ENCODE assay signal across 40 cellular contexts in the genomic region with DNA sequence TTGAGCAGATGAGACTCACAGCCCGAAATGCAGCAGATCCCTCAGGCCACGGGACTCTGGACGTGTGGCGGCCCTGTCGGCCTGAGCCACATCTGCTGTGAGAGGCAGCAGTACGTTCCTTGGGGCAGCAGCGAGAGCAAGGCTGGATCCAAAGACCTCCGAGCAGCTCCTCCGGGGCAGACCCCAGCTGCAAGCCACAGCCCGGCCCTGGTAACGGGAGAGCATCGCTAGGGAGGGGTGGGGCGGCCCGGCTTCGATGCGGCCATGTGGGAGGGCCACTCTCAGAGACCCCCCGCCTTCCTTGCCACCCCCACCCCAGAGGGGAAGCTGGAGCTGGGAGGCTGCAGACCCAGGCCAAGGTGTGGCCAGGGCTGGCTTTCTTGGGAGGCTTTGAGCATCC. TPM values are rescaled to one million over a fixed set of nuclear protein-coding genes. Genes with fewer than 3 reads are reported as not detected.
"Had no signal": no experiment of that assay in that cellular context is flagged by ENCODE, and none has a peak within 500 bp of the region (broad histone marks: within the 10 kb centered on the region; RNA-seq: fewer than 3 reads in every experiment).

No MANE protein-coding gene starts in this region.

- H3K4me3 Mint-ChIP-seq: activated B cell treated with CpG ODN at 0.5 μM for 24 hours; activated CD4-positive, alpha-beta memory T cell treated with anti-CD3 and anti-CD28 coated beads for 36 hours; activated CD4-positive, alpha-beta T cell treated with anti-CD3 and anti-CD28 coated beads, Interleukin-2, amount 10 ng/mL, durations not matched to agents 24 days and 14 days; activated CD8-positive, alpha-beta T cell treated with anti-CD3 and anti-CD28 coated beads for 36 hours; activated naive CD4-positive, alpha-beta T cell treated with anti-CD3 and anti-CD28 coated beads for 36 hours; activated naive CD8-positive, alpha-beta T cell treated with anti-CD3 and anti-CD28 coated beads for 36 hours; activated T-cell treated with anti-CD3 and anti-CD28 coated beads, Interleukin-2, amount 50 U/mL, for 4 hours; activated T-cell treated with anti-CD3 and anti-CD28 coated beads, Interleukin-2, amount 50 U/mL, for 72 hours; activated T-helper 1 cell treated with anti-CD3 and anti-CD28 coated beads, Interleukin-12 subunit alpha, Interleukin-12 subunit beta, Interleukin-2, Interleukin-4 antibody, amounts not matched to agents 30 ng/mL and 10 ng/mL and 1 ng/mL, durations not matched to agents 14 hours and 24 hours and 36 hours; activated T-helper 17 cell treated with anti-CD3 and anti-CD28 coated beads, Interleukin-2, amount 50 U/mL, for 72 hours; central memory CD8-positive, alpha-beta T cell; T-helper 1 cell treated with Interleukin-12 subunit alpha and Interleukin-12 subunit beta and Interleukin-4 antibody, amounts not matched to agents 30 μg/mL and 1 μg/mL, for 36 hours; T-helper 2 cell treated with Interferon-gamma antibody and Interleukin-4, amounts not matched to agents 5 μg/mL and 100 μg/mL, for 36 hours had no signal

- DNase-seq: activated B cell treated with CpG ODN at 0.5 μM for 24 hours; activated CD4-positive, alpha-beta memory T cell treated with anti-CD3 and anti-CD28 coated beads for 36 hours; activated CD4-positive, alpha-beta T cell treated with anti-CD3 and anti-CD28 coated beads for 4 hours; activated CD4-positive, alpha-beta T cell treated with anti-CD3 and anti-CD28 coated beads, Interleukin-2, amount 10 ng/mL, durations not matched to agents 24 days and 14 days; activated CD4-positive, alpha-beta T cell treated with anti-CD3 and anti-CD28 coated beads, Interleukin-2, amount 50 U/mL, for 1 hour; activated CD4-positive, alpha-beta T cell treated with anti-CD3 and anti-CD28 coated beads, Interleukin-2, amount 50 U/mL, for 4 hours; activated CD4-positive, CD25-positive, alpha-beta regulatory T cell treated with anti-CD3 and anti-CD28 coated beads, Interleukin-2, amount 50 U/mL, for 72 hours; activated CD8-positive, alpha-beta memory T cell treated with anti-CD3 and anti-CD28 coated beads, Interleukin-2, amount 50 U/mL, for 4 hours; activated CD8-positive, alpha-beta T cell treated with anti-CD3 and anti-CD28 coated beads for 36 hours; activated effector memory CD4-positive, alpha-beta T cell treated with anti-CD3 and anti-CD28 coated beads, Interleukin-2, amount 50 U/mL, for 16 hours; activated gamma-delta T cell treated with Interleukin-2 at 50 U/mL for 16 hours; activated naive CD4-positive, alpha-beta T cell; activated naive CD4-positive, alpha-beta T cell treated with anti-CD3 and anti-CD28 coated beads for 36 hours; activated naive CD4-positive, alpha-beta T cell treated with anti-CD3 and anti-CD28 coated beads, Interleukin-2, amount 50 U/mL, for 16 hours; activated naive CD8-positive, alpha-beta T cell treated with anti-CD3 and anti-CD28 coated beads for 36 hours; activated T-cell treated with anti-CD3 and anti-CD28 coated beads for 4 hours; activated T-cell treated with anti-CD3 and anti-CD28 coated beads, Interleukin-2, amount 50 U/mL, for 1 hour; activated T-cell treated with anti-CD3 and anti-CD28 coated beads, Interleukin-2, amount 50 U/mL, for 4 hours; activated T-cell treated with anti-CD3 and anti-CD28 coated beads, Interleukin-2, amount 50 U/mL, for 72 hours; adrenal gland; amniotic stem cell; body of pancreas; brain microvascular endothelial cell; caudate nucleus; cerebellar nuclear complex; T-helper 1 cell; T-helper 2 cell; T-helper 9 cell had no signal

- H3K36me3 ChIP-seq: adrenal gland, brain microvascular endothelial cell, breast epithelium had no signal

- ATAC-seq: activated CD8-positive, alpha-beta T cell treated with anti-CD3 and anti-CD28 coated beads for 36 hours; activated naive CD4-positive, alpha-beta T cell treated with anti-CD3 and anti-CD28 coated beads, Interleukin-2, amount 50 U/mL, for 72 hours; activated T-cell treated with anti-CD3 and anti-CD28 coated beads, Interleukin-2, amount 50 U/mL, for 4 hours; activated T-cell treated with anti-CD3 and anti-CD28 coated beads, Interleukin-2, amount 50 U/mL, for 72 hours; activated T-helper 17 cell treated with anti-CD3 and anti-CD28 coated beads, Interleukin-2, amount 50 U/mL, for 72 hours; body of pancreas had no signal

- H3K4me3 ChIP-seq: adrenal gland, body of pancreas, breast epithelium had no signal

- FAIRE-seq: astrocyte, TTC549 had no signal

- H3K27me3 ChIP-seq: adrenal gland, body of pancreas, breast epithelium had no signal

- H3K4me1 ChIP-seq: body of pancreas, breast epithelium had no signal

- H3K27ac ChIP-seq: adrenal gland, body of pancreas, brain microvascular endothelial cell, breast epithelium, VCaP had no signal

- H3K27ac Mint-ChIP-seq: activated B cell treated with CpG ODN at 0.5 μM for 24 hours; activated CD4-positive, alpha-beta memory T cell treated with anti-CD3 and anti-CD28 coated beads for 36 hours; activated CD4-positive, alpha-beta T cell treated with anti-CD3 and anti-CD28 coated beads, Interleukin-2, amount 10 ng/mL, durations not matched to agents 24 days and 14 days; activated CD8-positive, alpha-beta T cell treated with anti-CD3 and anti-CD28 coated beads for 36 hours; activated naive CD4-positive, alpha-beta T cell treated with anti-CD3 and anti-CD28 coated beads for 36 hours; activated naive CD4-positive, alpha-beta T cell treated with anti-CD3 and anti-CD28 coated beads, Interleukin-2, amount 50 U/mL, for 72 hours; activated naive CD8-positive, alpha-beta T cell treated with anti-CD3 and anti-CD28 coated beads for 36 hours; activated T-cell treated with anti-CD3 and anti-CD28 coated beads, Interleukin-2, amount 50 U/mL, for 72 hours; activated T-helper 1 cell treated with anti-CD3 and anti-CD28 coated beads, Interleukin-12 subunit alpha, Interleukin-12 subunit beta, Interleukin-2, Interleukin-4 antibody, amounts not matched to agents 30 ng/mL and 10 ng/mL and 1 ng/mL, durations not matched to agents 14 hours and 24 hours and 36 hours; activated T-helper 17 cell treated with anti-CD3 and anti-CD28 coated beads, Interleukin-2, amount 50 U/mL, for 72 hours; T-helper 1 cell treated with Interleukin-12 subunit alpha and Interleukin-12 subunit beta and Interleukin-4 antibody, amounts not matched to agents 30 μg/mL and 1 μg/mL, for 36 hours; T-helper 2 cell treated with Interferon-gamma antibody and Interleukin-4, amounts not matched to agents 5 μg/mL and 100 μg/mL, for 36 hours had no signal

- H3K27me3 Mint-ChIP-seq: activated B cell treated with CpG ODN at 0.5 μM for 24 hours; activated CD4-positive, alpha-beta memory T cell treated with anti-CD3 and anti-CD28 coated beads for 36 hours; activated CD4-positive, alpha-beta T cell treated with anti-CD3 and anti-CD28 coated beads, Interleukin-2, amount 10 ng/mL, durations not matched to agents 24 days and 14 days; activated CD8-positive, alpha-beta T cell treated with anti-CD3 and anti-CD28 coated beads for 36 hours; activated naive CD8-positive, alpha-beta T cell treated with anti-CD3 and anti-CD28 coated beads for 36 hours; activated T-helper 17 cell treated with anti-CD3 and anti-CD28 coated beads, Interleukin-2, amount 50 U/mL, for 72 hours; central memory CD8-positive, alpha-beta T cell had no signal

- H3K9me3 Mint-ChIP-seq: activated CD4-positive, alpha-beta T cell treated with anti-CD3 and anti-CD28 coated beads, Interleukin-2, amount 10 ng/mL, durations not matched to agents 24 days and 14 days; activated T-helper 1 cell treated with anti-CD3 and anti-CD28 coated beads, Interleukin-12 subunit alpha, Interleukin-12 subunit beta, Interleukin-2, Interleukin-4 antibody, amounts not matched to agents 30 ng/mL and 10 ng/mL and 1 ng/mL, durations not matched to agents 14 hours and 24 hours and 36 hours; central memory CD8-positive, alpha-beta T cell; T-helper 2 cell treated with Interferon-gamma antibody and Interleukin-4, amounts not matched to agents 5 μg/mL and 100 μg/mL, for 36 hours had no signal

- H3K4me1 Mint-ChIP-seq: activated B cell treated with CpG ODN at 0.5 μM for 24 hours; activated CD4-positive, alpha-beta T cell treated with anti-CD3 and anti-CD28 coated beads, Interleukin-2, amount 10 ng/mL, durations not matched to agents 24 days and 14 days had no signal

- H3K9me3 ChIP-seq: adrenal gland had no signal

RNA-seq across cellular contexts. Expression of a gene that starts 48.8 kb away (rescaled TPM):
- total RNA-seq: activated B cell treated with CpG ODN at 0.5 μM for 24 hours; activated CD4-positive, alpha-beta memory T cell treated with anti-CD3 and anti-CD28 coated beads for 36 hours; activated CD4-positive, alpha-beta T cell treated with anti-CD3 and anti-CD28 coated beads, Interleukin-2, amount 10 ng/mL, durations not matched to agents 24 days and 14 days; activated CD8-positive, alpha-beta memory T cell treated with anti-CD3 and anti-CD28 coated beads for 36 hours; activated CD8-positive, alpha-beta T cell treated with anti-CD3 and anti-CD28 coated beads for 36 hours; activated naive CD4-positive, alpha-beta T cell treated with anti-CD3 and anti-CD28 coated beads for 36 hours; activated naive CD4-positive, alpha-beta T cell treated with anti-CD3 and anti-CD28 coated beads, Interleukin-2, amount 50 U/mL, for 72 hours; activated naive CD8-positive, alpha-beta T cell treated with anti-CD3 and anti-CD28 coated beads for 36 hours; activated T-cell treated with anti-CD3 and anti-CD28 coated beads, Interleukin-2, amount 50 U/mL, for 4 hours; activated T-cell treated with anti-CD3 and anti-CD28 coated beads, Interleukin-2, amount 50 U/mL, for 72 hours; activated T-helper 17 cell treated with anti-CD3 and anti-CD28 coated beads, Interleukin-2, amount 50 U/mL, for 72 hours; astrocyte; body of pancreas; breast epithelium had no signal
- polyA plus RNA-seq: aorta had no signal
